Comparison of ENCODE assay signal across 3 cellular contexts in genomic region chr3:6723205-6723604, GRCh38.
"Had no signal": no experiment of that assay in that cellular context is flagged by ENCODE, and none has a peak within 500 bp of the region (broad histone marks: within the 10 kb centered on the region; RNA-seq: fewer than 3 reads in every experiment).

No MANE protein-coding gene starts in this region.

- H3K4me3 ChIP-seq: GM12878 had no signal

- ATAC-seq: GM12878 had no signal

- DNase-seq: GDM1, GF-D8 had no signal
